22 cellular contexts compared by ENCODE assay signal in the genomic region with DNA sequence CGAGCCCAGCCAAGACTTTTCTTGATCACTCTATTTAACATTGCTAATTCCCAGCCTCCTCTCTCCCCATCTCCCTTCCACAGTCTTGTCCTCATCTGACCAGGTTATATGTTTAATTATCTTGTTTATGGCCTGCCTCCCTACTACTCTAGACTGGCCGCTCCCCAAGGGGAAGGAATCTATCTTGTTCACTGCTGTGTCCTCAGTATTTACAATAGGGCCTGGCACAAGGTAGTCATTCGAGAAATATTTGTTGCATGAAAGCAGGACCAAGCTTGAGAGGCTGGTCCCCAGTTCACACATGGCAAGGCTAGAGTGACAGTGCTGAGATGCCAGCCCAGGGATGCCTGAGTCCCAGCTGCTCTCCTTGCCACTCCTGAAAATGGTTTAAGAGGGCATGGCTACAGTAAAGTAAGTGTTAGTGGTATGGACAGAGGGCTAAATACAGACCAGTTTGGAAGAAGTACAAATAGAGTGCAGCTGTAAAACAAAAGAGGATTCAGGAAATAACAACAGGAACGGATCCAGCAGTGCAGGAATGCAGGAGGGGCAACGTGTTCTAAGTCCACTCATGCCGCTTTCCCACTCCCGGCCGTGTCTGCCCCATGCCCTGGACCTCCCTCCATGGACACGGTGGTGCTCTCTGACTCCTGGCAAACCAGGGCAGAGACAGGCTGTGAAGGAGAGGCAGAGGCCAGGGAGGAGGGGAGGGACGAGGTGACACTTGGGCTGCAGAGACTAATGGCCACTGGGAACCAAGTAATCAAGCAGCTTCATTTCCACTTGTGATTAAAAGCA.
DNase-seq lines count a peak whose midpoint lies in the region; ATAC-seq, FAIRE-seq and TF ChIP-seq lines count a peak whose summit lies in the region.
"Had no signal": no experiment of that assay in that cellular context is flagged by ENCODE, and none has a peak within 500 bp of the region (broad histone marks: within the 10 kb centered on the region; RNA-seq: fewer than 3 reads in every experiment).

No MANE protein-coding gene starts in this region.

- peaks cover 7% of the 10 kb centered on the region for H3K27me3 Mint-ChIP-seq in nephron progenitor cell (ENCODE audit: low read depth, poor library complexity)
- H3K27me3 Mint-ChIP-seq: CD4-positive, alpha-beta T cell had no signal

- H3K27ac ChIP-seq in left ventricle myocardium inferior (replicated peaks) (peak overlapping the region; percentile 27), epithelial cell of prostate (peak overlapping the region; percentile 5)
- H3K27ac ChIP-seq: esophagus muscularis mucosa, PC-9 had no signal

- peaks cover 18% of the 10 kb centered on the region for H3K36me3 ChIP-seq in left ventricle myocardium inferior
- H3K36me3 ChIP-seq in HAP-1 (replicated peaks) = no peaks in the 10 kb centered on the region

- FAIRE-seq in H54 (lab: Jason Lieb, UNC) = no peak
- FAIRE-seq: A204.1, colon, small intestine had no signal

- no peak for TF ChIP-seq POLR2A in H54 (IDR thresholded peaks at IDR 0.05; ENCODE audit: low read depth, low read length)

- peaks cover 59% of the 10 kb centered on the region for H3K4me1 ChIP-seq in left ventricle myocardium inferior
- H3K4me1 ChIP-seq in HAP-1 = no peaks in the 10 kb centered on the region

- H3K9me3 ChIP-seq in left ventricle myocardium inferior (replicated peaks) (no peaks in the 10 kb centered on the region), HAP-1 (no peaks in the 10 kb centered on the region)
- H3K9me3 ChIP-seq: esophagus muscularis mucosa, tibial nerve had no signal

- no peak overlapping the region for H3K4me3 Mint-ChIP-seq in nephron progenitor cell
- H3K4me3 Mint-ChIP-seq: CD4-positive, alpha-beta T cell; immature natural killer cell had no signal

- no peak for TF ChIP-seq CTCF in left ventricle myocardium inferior (IDR thresholded peaks at IDR 0.05; ENCODE audit: borderline replicate concordance)
- TF ChIP-seq CTCF in nephron progenitor cell (IDR thresholded peaks at IDR 0.05) = no peak

- H3K4me1 Mint-ChIP-seq in nephron progenitor cell = peaks cover 21% of the 10 kb centered on the region
- H3K4me1 Mint-ChIP-seq: immature natural killer cell had no signal

- H3K27me3 ChIP-seq in left ventricle myocardium inferior (ENCODE audit: low read depth) (no peaks in the 10 kb centered on the region), HAP-1 (ENCODE audit: low read depth) (no peaks in the 10 kb centered on the region)
- H3K27me3 ChIP-seq: esophagus muscularis mucosa, tibial nerve had no signal

- peak overlapping the region; percentile 89 for H3K27ac Mint-ChIP-seq in nephron progenitor cell
- H3K27ac Mint-ChIP-seq: CD4-positive, alpha-beta T cell had no signal

- ATAC-seq in Right ventricle myocardium inferior = no peak
- ATAC-seq: HCT116 had no signal

- in situ Hi-C loops in HAP-1 (cut with MboI; ENCODE audit: low sequenced_read_pairs) = no loop called here

- H3K4me3 ChIP-seq in left ventricle myocardium inferior = no peak overlapping the region
- no peak overlapping the region for H3K4me3 ChIP-seq in HAP-1
- H3K4me3 ChIP-seq: esophagus muscularis mucosa, PC-9, tibial nerve had no signal

- peaks cover 5% of the 10 kb centered on the region for H3K9me3 Mint-ChIP-seq in nephron progenitor cell
- H3K9me3 Mint-ChIP-seq: CD4-positive, alpha-beta T cell; immature natural killer cell had no signal

- H3K36me3 Mint-ChIP-seq in nephron progenitor cell (ENCODE audit: low read depth) = peaks cover 5% of the 10 kb centered on the region

- DNase-seq in left ventricle myocardium inferior (no peak), Right ventricle myocardium inferior (ENCODE audit: missing footprints) (no peak), epithelial cell of prostate (ENCODE audit: low read depth, low spot score) (no peak), nephron progenitor cell (no peak), HAP-1 (ENCODE audit: low spot score in 2 of 2) (no peak), islet precursor cell (no peak), H54 (ENCODE audit: insufficient read length, low spot score) (no peak)
- no peak for DNase-seq in activated CD8-positive, alpha-beta memory T cell treated with anti-CD3 and anti-CD28 coated beads, Interleukin-2, amount 50 U/mL, for 4 hours
- DNase-seq: activated CD4-positive, CD25-positive, alpha-beta regulatory T cell treated with anti-CD3 and anti-CD28 coated beads, Interleukin-2, amount 50 U/mL, for 72 hours; activated naive CD4-positive, alpha-beta T cell; CD4-positive, alpha-beta T cell; immature natural killer cell; Kasumi-1; NCI-H1105; PC-9; small intestine; T-helper 9 cell had no signal

- intact Hi-C loops in left ventricle myocardium inferior (cut with micrococcal nuclease) (no loop called here), Right ventricle myocardium inferior (cut with DNase I) (no loop called here)
